In genomic region chr13:113209336-113209879, GRCh38 we compare ENCODE assay signal across 8 cellular contexts. TPM values are rescaled to one million over a fixed set of nuclear protein-coding genes. Genes with fewer than 3 reads are reported as not detected.
DNase-seq lines count a peak whose midpoint lies in the region; ATAC-seq, FAIRE-seq and TF ChIP-seq lines count a peak whose summit lies in the region.

Gene CUL4A, plus strand, starts transcription at chr13:113209613. Its CDS starts 15 bp downstream, at chr13:113209628.

- H3K4me2 ChIP-seq in MM.1S (ENCODE audit: low read depth, low read length) (peak within 1 kb of the TSS; percentile 88), GM12878 (ENCODE audit: control insufficient read depth, insufficient read depth) (peak within 1 kb of the TSS; percentile 64)

- H3K9me3 ChIP-seq in HAP-1, result no peaks in the 10 kb centered on the region
- no peaks in the 10 kb centered on the region for H3K9me3 ChIP-seq in MM.1S (replicated peaks; ENCODE audit: insufficient read depth, low read length)
- no peaks in the 10 kb centered on the region for H3K9me3 ChIP-seq in GM12878 (replicated peaks; ENCODE audit: control insufficient read depth, insufficient read depth, low read length)
- H3K9me3 ChIP-seq in iPS DF 6.9 (ENCODE audit: control insufficient read depth, insufficient read depth, low read length), result no peaks in the 10 kb centered on the region

- DNase-seq in GM12865 (ENCODE audit: low read depth), result peak; percentile 81
- DNase-seq in HAP-1 (ENCODE audit: low spot score in 2 of 2), result peak; percentile 58 to 89
- DNase-seq in MM.1S, result peak; percentile 70
- peak; percentile 54 for DNase-seq in T-helper 22 cell (ENCODE audit: low read depth)
- no peak for DNase-seq in GM12878 (ENCODE audit: low read depth, low spot score)
- no peak for DNase-seq in iPS DF 6.9 (ENCODE audit: low read depth, low spot score)
- DNase-seq in skeletal muscle cell (ENCODE audit: low read depth), result no peak
- no peak for DNase-seq in KBM-7

- intact Hi-C loops in GM12878 (cut with micrococcal nuclease; ENCODE audit: unreplicated experiment), result loop anchor here (5.0 to 10.0 kb wide), 3 partner anchors 57 to 373 kb away; partner anchors contain the start of gene TFDP1

- ATAC-seq in GM12878, result peak; percentile 55

- TF ChIP-seq POLR2A in GM12878 (IDR thresholded peaks at IDR 0.05; ENCODE audit: low read depth, low read length), result peak; percentile 67

- H3K4me3 ChIP-seq in GM12865 (ENCODE audit: low read depth, low read length) (peak within 1 kb of the TSS; percentile 85), HAP-1 (peak within 1 kb of the TSS; percentile 98), MM.1S (ENCODE audit: low read length) (peak within 1 kb of the TSS; percentile 91), GM12878 (peak within 1 kb of the TSS; percentile 87), iPS DF 6.9 (ENCODE audit: low read length) (peak within 1 kb of the TSS; percentile 89), skeletal muscle cell (ENCODE audit: low read depth, low read length) (peak within 1 kb of the TSS; percentile 90)

- H3K27me3 ChIP-seq in HAP-1 (ENCODE audit: low read depth) (no peaks in the 10 kb centered on the region), MM.1S (replicated peaks; ENCODE audit: insufficient read depth, low read length) (no peaks in the 10 kb centered on the region), GM12878 (replicated peaks in 1 of 2; ENCODE audit: control insufficient read depth in 2 of 2, insufficient read depth in 2 of 2, low read length in 1 of 2) (no peaks in the 10 kb centered on the region), iPS DF 6.9 (ENCODE audit: control insufficient read depth, insufficient read depth, low read length) (no peaks in the 10 kb centered on the region)

- no peak for FAIRE-seq in GM12878 (lab: Jason Lieb, UNC)

- H3K79me2 ChIP-seq in MM.1S (ENCODE audit: low read length) (peaks cover 87% of the 10 kb centered on the region), GM12878 (ENCODE audit: control insufficient read depth, insufficient read depth, low read length) (peaks cover 80% of the 10 kb centered on the region)

- TF ChIP-seq CTCF in GM12865 (IDR thresholded peaks at IDR 0.05; ENCODE audit: insufficient read depth, low read depth, low read length, missing control alignments) (no peak), MM.1S (IDR thresholded peaks at IDR 0.05; ENCODE audit: low read length) (no peak), GM12878 (IDR thresholded peaks at IDR 0.05 in 2 of 3, conservative IDR thresholded peaks at IDR 0.05 in 1 of 3; ENCODE audit: control insufficient read depth in 2 of 3, extremely low read depth in 1 of 3, insufficient read depth in 1 of 3, low read depth in 3 of 3, low read length in 3 of 3) (no peak)

- in situ Hi-C loops in HAP-1 (cut with MboI; ENCODE audit: low sequenced_read_pairs), result no loop called here
- in situ Hi-C loops in GM12878 (cut with MboI), result no loop called here
- in situ Hi-C loops in KBM-7 (cut with MboI; ENCODE audit: low pct_unique_long_range_greater_than_20kb, low sequenced_read_pairs), result no loop called here

- H2AFZ ChIP-seq in MM.1S (ENCODE audit: low read length), result peak within 1 kb of the TSS; percentile 90
- peak within 1 kb of the TSS; percentile 55 for H2AFZ ChIP-seq in GM12878 (ENCODE audit: control insufficient read depth, low read depth, low read length)

- no peaks in the 10 kb centered on the region for H3K9me2 ChIP-seq in MM.1S (replicated peaks; ENCODE audit: insufficient read depth, low read length)

- peaks cover 7% of the 10 kb centered on the region for H3F3A ChIP-seq in MM.1S (ENCODE audit: insufficient read depth, low read length)

- CTCF ChIA-PET in GM12878 (lab: Yijun Ruan, JAX), result no interaction called here

- no TSS peak for BruUV-seq in GM12878 (replicated peaks; lab: Mats Ljungman, UMichigan)

- H4K20me1 ChIP-seq in MM.1S (ENCODE audit: insufficient read depth, low read length) (peaks cover 15% of the 10 kb centered on the region; the same call in 1 of the 2 replicates), GM12878 (ENCODE audit: control insufficient read depth, insufficient read depth) (peaks cover 3% of the 10 kb centered on the region; the same call in 1 of the 2 replicates)

- peak within 1 kb of the TSS; percentile 92 for H3K27ac ChIP-seq in MM.1S (ENCODE audit: low read length)
- H3K27ac ChIP-seq in GM12878 (ENCODE audit: control insufficient read depth, insufficient read depth), result peak within 1 kb of the TSS; percentile 95
- H3K27ac ChIP-seq in iPS DF 6.9 (ENCODE audit: low read length), result no peak within 1 kb of the TSS

- POLR2A ChIA-PET in GM12878 (lab: Charles Lee), result interaction anchor here (1.9 kb wide), 1 partner anchor 88 kb away, joined by 5 read pairs; the partner anchor contains the start of gene LAMP1

- RAD21 ChIA-PET in GM12878 (lab: Charles Lee; ENCODE audit: unreplicated experiment), result no interaction called here

- peaks cover 43% of the 10 kb centered on the region for H3K36me3 ChIP-seq in HAP-1 (replicated peaks)
- no peaks in the 10 kb centered on the region; the same call in 1 of the 2 replicates for H3K36me3 ChIP-seq in MM.1S (replicated peaks; ENCODE audit: insufficient read depth, low read length)
- no peaks in the 10 kb centered on the region; a peak in 1 of 4 replicates for H3K36me3 ChIP-seq in GM12878 (ENCODE audit: control insufficient read depth in 2 of 2, insufficient read depth in 2 of 2, low read length in 1 of 2)
- no peaks in the 10 kb centered on the region for H3K36me3 ChIP-seq in iPS DF 6.9 (ENCODE audit: control insufficient read depth, insufficient read depth, low read length)

- TF ChIP-seq RAD21 in GM12878 (IDR thresholded peaks at IDR 0.05; ENCODE audit: insufficient read depth, low read depth, low read length), result no peak

- H3K9ac ChIP-seq in MM.1S (ENCODE audit: low read length) (peak within 1 kb of the TSS; percentile 98), GM12878 (ENCODE audit: control insufficient read depth, insufficient read depth, low read length) (peak within 1 kb of the TSS; percentile 91)

- TF ChIP-seq EP300 in GM12878 (IDR thresholded peaks at IDR 0.05; ENCODE audit: borderline replicate concordance in 1 of 2, control insufficient read depth in 1 of 2, low read depth in 2 of 2, low read length in 2 of 2), result no peak

- SMC1A ChIA-PET in GM12878 (lab: Charles Lee; ENCODE audit: uncharacterized antibody, unreplicated experiment), result no interaction called here

- WGBS in GM12878 (ENCODE audit: insufficient coverage, insufficient replicate concordance, low lambda C conversion rate, missing lambda C conversion rate), result 0% methylated on average over 2 of the region's 81 CpGs
- no CpG with 5 or more reads among the region's 81 CpGs for WGBS in iPS DF 6.9 (ENCODE audit: insufficient coverage, insufficient read length)

- peaks cover 21% of the 10 kb centered on the region for H3K4me1 ChIP-seq in HAP-1
- H3K4me1 ChIP-seq in MM.1S (ENCODE audit: low read length), result peaks cover 18% of the 10 kb centered on the region
- H3K4me1 ChIP-seq in GM12878 (ENCODE audit: control insufficient read depth, insufficient read depth, low read length), result peaks cover 7% of the 10 kb centered on the region
- no peaks in the 10 kb centered on the region for H3K4me1 ChIP-seq in iPS DF 6.9 (ENCODE audit: control insufficient read depth, insufficient read depth, low read length)

RNA-seq across cellular contexts. Expression of gene CUL4A, which starts in this region (rescaled TPM):
- 136 and 144 TPM in 2 replicates for total RNA-seq in GM12878 (2013; cell fraction: nucleolus; rRNA removed)
- 73.8 and 74.3 TPM in 2 replicates for total RNA-seq in GM12878 (2014; rRNA removed)
- 50.1 and 50.8 TPM in 2 replicates for total RNA-seq in GM12878 (2014; rRNA removed; fragmentation: Illumina TruSeq; extraction: Trizol)
- 55.7 and 60.9 TPM in 2 replicates for total RNA-seq in GM12878 (2021)
- polyA plus RNA-seq in GM12878 (2011; ENCODE audit: low read depth), result 31.1 TPM
- polyA plus RNA-seq in GM12878 (2011; rRNA removed), result 40.1 and 42.3 TPM in 2 replicates
- 30.7 and 37.1 TPM in 2 replicates for polyA plus RNA-seq in GM12878 (2011; cell fraction: cytosol; rRNA removed)
- 78.6 and 86.5 TPM in 2 replicates for polyA plus RNA-seq in GM12878 (2011; cell fraction: nucleus; rRNA removed)
- polyA plus RNA-seq in GM12878 (2012), result 40.8 and 43.4 TPM in 2 replicates
- polyA plus RNA-seq in GM12878 (2014; fragmentation: Illumina TruSeq; extraction: Trizol), result 45.1 and 48.0 TPM in 2 replicates
- 10 to 100 TPM; 19.7 to 21.8 TPM for polyA plus RNA-seq in GM12878 (2014; fragmentation: Nextera tagmentation; extraction: Ambion mirVana)
- polyA plus RNA-seq in GM12878 (2014; rRNA removed), result 60.4 and 60.9 TPM in 2 replicates
- 10 to 100 TPM; 64.1 to 66.5 TPM for polyA plus RNA-seq in GM12878 (2016; fragmentation: Nextera tagmentation; extraction: Ambion mirVana)
- polyA minus RNA-seq in GM12878 (2011; rRNA and poly(A)+ RNA removed), result 46.0 and 47.9 TPM in 2 replicates
- 10.2 and 13.0 TPM in 2 replicates for polyA minus RNA-seq in GM12878 (2011; cell fraction: cytosol; rRNA and poly(A)+ RNA removed)
- 39.2 and 65.7 TPM in 2 replicates for polyA minus RNA-seq in GM12878 (2011; cell fraction: nucleus; rRNA and poly(A)+ RNA removed)

Comparison
In these comparisons a context has a peak if more than half of its experiments do, and no peak if none do; other contexts are left out.
1. DNase-seq: peak in GM12865 (single experiment), HAP-1 (2 of 2), MM.1S (single experiment) and T-helper 22 cell (single experiment); none in GM12878 (single experiment), iPS DF 6.9 (single experiment), skeletal muscle cell (single experiment) and KBM-7 (single experiment).
2. Peak in every context shown above with its lines, with median percentiles within 50 percentile points of each other: H3K4me3 ChIP-seq.